ENCODE assay signal across 8 cellular contexts in the genomic region with DNA sequence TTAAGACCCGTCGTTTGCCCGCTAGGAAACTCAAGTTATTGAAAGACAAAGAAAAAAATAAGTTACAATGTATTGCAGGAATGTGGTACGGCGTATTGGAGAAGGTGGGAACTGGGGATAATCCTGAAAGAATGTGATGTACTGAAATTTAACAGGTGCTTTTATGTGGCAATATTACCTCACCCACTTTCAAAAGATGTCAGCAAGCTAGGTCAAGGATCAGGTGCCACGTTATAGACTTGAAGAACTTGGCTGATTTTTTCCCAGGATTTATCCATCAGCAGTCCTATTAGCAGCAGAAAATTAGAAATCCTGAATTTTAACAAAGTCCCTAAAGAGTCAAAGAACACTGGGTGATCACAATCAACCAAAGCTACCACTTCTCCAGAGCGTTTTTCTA. TPM values are rescaled to one million over a fixed set of nuclear protein-coding genes. Genes with fewer than 3 reads are reported as not detected.
DNase-seq lines count a peak whose midpoint lies in the region; ATAC-seq and TF ChIP-seq lines count a peak whose summit lies in the region.
"Not testable (repeated sequence)": the region's sequence is repeated elsewhere in the genome, so short reads cannot be mapped to it uniquely, and the experiment has no call there.

No MANE protein-coding gene starts in this region.

- not testable (repeated sequence) for H4K20me1 ChIP-seq in SU-DHL-6 (ENCODE audit: low read depth, low read length)

- H2BK120ac ChIP-seq in trophoblast cell (ENCODE audit: insufficient read depth, low read length, poor library complexity): not testable (repeated sequence)

- not testable (repeated sequence) for H4K8ac ChIP-seq in trophoblast cell (ENCODE audit: low read depth, low read length)

- H4K91ac ChIP-seq in trophoblast cell (ENCODE audit: low read depth, low read length): not testable (repeated sequence)

- H3K79me2 ChIP-seq in SU-DHL-6 (ENCODE audit: insufficient read depth, low read length); trophoblast cell (ENCODE audit: control insufficient read depth, insufficient read depth, low read length, poor library complexity): not testable (repeated sequence)

- H3K4ac ChIP-seq in trophoblast cell (ENCODE audit: low read depth, low read length): not testable (repeated sequence)

- H3K14ac ChIP-seq in trophoblast cell (ENCODE audit: low read length): not testable (repeated sequence)

- intact Hi-C loops in esophagus muscularis mucosa (cut with DNase I); vagina (cut with DNase I): not testable (repeated sequence)

- H3K36me3 ChIP-seq in HUES64 (ENCODE audit: insufficient read depth, low read length); SU-DHL-6 (ENCODE audit: low read length); esophagus muscularis mucosa; trophoblast cell (ENCODE audit: control insufficient read depth in 1 of 2, insufficient read depth in 2 of 2, low read length in 2 of 2); vagina: not testable (repeated sequence)

- not testable (repeated sequence) for H2BK12ac ChIP-seq in trophoblast cell (ENCODE audit: low read length)

- not testable (repeated sequence) for H3K18ac ChIP-seq in trophoblast cell (ENCODE audit: low read length)

- not testable (repeated sequence) for H3K9me2 ChIP-seq in SU-DHL-6 (replicated peaks; ENCODE audit: insufficient read depth, low read length)

- H3K9ac ChIP-seq in HUES64 (ENCODE audit: low read depth, low read length) (peak overlapping the region; percentile 85), SU-DHL-6 (ENCODE audit: low read length) (peak overlapping the region; percentile 88), trophoblast cell (ENCODE audit: low read length) (peak overlapping the region; percentile 87)

- peak; percentile 9 for DNase-seq in Daoy (ENCODE audit: low read depth)
- DNase-seq in esophagus muscularis mucosa (ENCODE audit: extremely low spot score); left lobe of liver (ENCODE audit: low spot score); vagina (ENCODE audit: extremely low spot score in 2 of 2): not testable (repeated sequence)
- peak in 1 of 2 donors; percentile 36 for DNase-seq in trophoblast cell

- peak overlapping the region; percentile 83 for H2AFZ ChIP-seq in SU-DHL-6 (ENCODE audit: low read depth, low read length, severe bottlenecking)
- not testable (repeated sequence) for H2AFZ ChIP-seq in trophoblast cell (ENCODE audit: insufficient read depth, low read length, poor library complexity)

- not testable (repeated sequence) for H3K27me3 ChIP-seq in HUES64 (ENCODE audit: insufficient read depth, low read length); SU-DHL-6 (ENCODE audit: low read length); esophagus muscularis mucosa; trophoblast cell (ENCODE audit: insufficient read depth, low read length); vagina

- not testable (repeated sequence) for H2AK5ac ChIP-seq in trophoblast cell (ENCODE audit: low read length)

- TF ChIP-seq POLR2A in esophagus muscularis mucosa (IDR thresholded peaks at IDR 0.05; ENCODE audit: low read depth); vagina (IDR thresholded peaks at IDR 0.05): not testable (repeated sequence)

- 0% methylated on average over 2 of the region's 7 CpGs for WGBS in HUES64
- 3% methylated on average over 7 of the region's 7 CpGs for WGBS in esophagus muscularis mucosa
- no CpG with 5 or more reads among the region's 7 CpGs for WGBS in trophoblast cell (ENCODE audit: extremely low coverage, insufficient coverage, insufficient read length)

- H3K4me3 ChIP-seq in HUES64 (ENCODE audit: low read length) (peak overlapping the region; percentile 82), SU-DHL-6 (ENCODE audit: insufficient read depth, low read length, poor library complexity, severe bottlenecking) (peak overlapping the region; percentile 96), esophagus muscularis mucosa (peak overlapping the region; percentile 81 to 90 (median 86)), trophoblast cell (ENCODE audit: low read depth, low read length) (peak overlapping the region; percentile 96), vagina (peak overlapping the region; percentile 54 to 85)

- H3F3A ChIP-seq in SU-DHL-6 (ENCODE audit: insufficient read depth): not testable (repeated sequence)

- not testable (repeated sequence) for H3K9me3 ChIP-seq in HUES64 (ENCODE audit: insufficient read depth, low read depth, low read length); SU-DHL-6 (ENCODE audit: insufficient read depth, low read length); esophagus muscularis mucosa; trophoblast cell (ENCODE audit: insufficient read depth, low read depth, low read length); vagina

- H3K79me1 ChIP-seq in trophoblast cell (ENCODE audit: low read length): not testable (repeated sequence)

- TF ChIP-seq EP300 in esophagus muscularis mucosa (IDR thresholded peaks at IDR 0.05): not testable (repeated sequence)

- H3K27ac ChIP-seq in HUES64 (ENCODE audit: low read depth, low read length) (peak overlapping the region; percentile 95), SU-DHL-6 (ENCODE audit: low read depth, low read length) (peak overlapping the region; percentile 33), angular gyrus (ENCODE audit: low read depth, low read length) (peak overlapping the region; percentile 90), esophagus muscularis mucosa (replicated peaks in 1 of 4) (peak overlapping the region; percentile 89 to 91 (median 90)), trophoblast cell (ENCODE audit: low read depth, low read length) (peak overlapping the region; percentile 92), vagina (peak overlapping the region; percentile 90)

- peak; percentile 3 for ATAC-seq in left lobe of liver

- not testable (repeated sequence) for H4K12ac ChIP-seq in trophoblast cell (ENCODE audit: low read depth, low read length)

- H3K23ac ChIP-seq in trophoblast cell (ENCODE audit: low read length): not testable (repeated sequence)

- H3K4me1 ChIP-seq in HUES64 (ENCODE audit: insufficient read depth, low read length) (peaks cover 14% of the 10 kb centered on the region), esophagus muscularis mucosa (peaks cover 13 to 34% (median 17%) of the 10 kb centered on the region in 4 donors)
- H3K4me1 ChIP-seq in trophoblast cell (ENCODE audit: control insufficient read depth in 1 of 2, insufficient read depth in 2 of 2, low read length in 2 of 2); vagina: not testable (repeated sequence)

- TF ChIP-seq CTCF in SU-DHL-6 (IDR thresholded peaks at IDR 0.05; ENCODE audit: insufficient read depth, low read length, poor library complexity, severe bottlenecking); esophagus muscularis mucosa (IDR thresholded peaks at IDR 0.05); vagina (IDR thresholded peaks at IDR 0.05): not testable (repeated sequence)

- peak overlapping the region; percentile 72 for H3K4me2 ChIP-seq in SU-DHL-6 (ENCODE audit: low read depth, low read length, poor library complexity, severe bottlenecking)
- peak overlapping the region; percentile 43 for H3K4me2 ChIP-seq in trophoblast cell (ENCODE audit: low read length)

- not testable (repeated sequence) for H2BK5ac ChIP-seq in trophoblast cell (ENCODE audit: low read depth, low read length, poor library complexity)

RNA-seq across cellular contexts. Expression of gene SEC22B, which starts 0.6 kb away (rescaled TPM):
- total RNA-seq in Daoy (2014; rRNA removed; shearing (Covaris generic)): 51.3 and 54.9 TPM in 2 replicates
- 11.3 TPM for polyA plus RNA-seq in HUES64 (2013, experiment 1 of 2)
- 10.8 TPM for polyA plus RNA-seq in HUES64 (2013, experiment 2 of 2)
- total RNA-seq in esophagus muscularis mucosa (10 to 100 TPM; 20.7 to 24.9 (median 22.4) TPM), left lobe of liver (18.5 TPM), vagina (19.4 TPM)
- polyA plus RNA-seq in trophoblast cell (2013): 20.4 and 21.3 TPM in 2 replicates

Comparison
In these comparisons a context has a peak if more than half of its experiments do, and no peak if none do; other contexts are left out.
1. H3K27ac ChIP-seq: peak in every context shown above with its lines; median percentile 95 in HUES64; 92 in trophoblast cell; 90 in angular gyrus; 90 in vagina; 90 in esophagus muscularis mucosa; 33 in SU-DHL-6.